19 cellular contexts compared by ENCODE assay signal in the genomic region with DNA sequence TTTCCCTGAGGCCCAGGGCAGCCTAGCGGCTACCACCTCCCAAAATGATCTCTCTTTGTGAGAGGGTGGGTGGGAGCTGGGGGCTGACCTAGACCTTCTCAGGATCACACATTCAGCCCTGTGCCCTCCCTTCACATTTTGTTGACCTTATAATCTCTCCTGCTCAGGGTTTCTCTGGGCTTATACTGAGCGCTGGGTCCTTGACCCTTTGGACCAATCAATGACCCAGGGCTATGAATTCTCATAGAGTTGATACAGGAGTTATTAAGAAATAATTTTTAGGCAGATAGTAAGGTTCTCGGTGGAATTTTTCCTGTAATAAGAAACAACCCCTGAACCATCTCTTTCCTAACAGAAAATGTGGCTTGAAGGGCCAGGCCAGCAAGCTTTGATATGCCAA. TPM values are rescaled to one million over a fixed set of nuclear protein-coding genes. Genes with fewer than 3 reads are reported as not detected.
DNase-seq lines count a peak whose midpoint lies in the region; ATAC-seq, FAIRE-seq and TF ChIP-seq lines count a peak whose summit lies in the region.
"Had no signal": no experiment of that assay in that cellular context is flagged by ENCODE, and none has a peak within 500 bp of the region (broad histone marks: within the 10 kb centered on the region; RNA-seq: fewer than 3 reads in every experiment).

No MANE protein-coding gene starts in this region.

- intact Hi-C loops in HepG2 (cut with micrococcal nuclease; ENCODE audit: unreplicated experiment) (loop anchor here (5.0 kb wide), 1 partner anchor 42 kb away; no protein-coding TSS in a partner anchor), mammary epithelial cell (cut with micrococcal nuclease) (no loop called here)

- BruUV-seq in HepG2 (replicated peaks; lab: Mats Ljungman, UMichigan) (no TSS peak), mammary epithelial cell (replicated peaks; lab: Mats Ljungman, UMichigan) (no TSS peak)

- H2AK5ac ChIP-seq in trophoblast cell (ENCODE audit: low read length), result peak overlapping the region; percentile 40

- H3K36me3 ChIP-seq in HepG2 (replicated peaks in 1 of 2; ENCODE audit: control insufficient read depth in 1 of 2, insufficient read depth in 2 of 2, low read length in 2 of 2) (no peaks in the 10 kb centered on the region), trophoblast cell (ENCODE audit: control insufficient read depth in 1 of 2, insufficient read depth in 2 of 2, low read length in 2 of 2) (peaks cover 2 to 10% of the 10 kb centered on the region in 2 experiments), mammary epithelial cell (ENCODE audit: insufficient read depth, low read length) (no peaks in the 10 kb centered on the region)

- 91% methylated on average over 3 of the region's 3 CpGs for WGBS in A549 (ENCODE audit: missing lambda C conversion rate)
- WGBS in HepG2 (ENCODE audit: low lambda C conversion rate), result 90% methylated on average over 3 of the region's 3 CpGs
- no CpG with 5 or more reads among the region's 3 CpGs for WGBS in trophoblast cell (ENCODE audit: extremely low coverage, insufficient coverage, insufficient read length)
- 100% methylated on average over 3 of the region's 3 CpGs for WGBS in mammary epithelial cell (ENCODE audit: low coverage, missing lambda C conversion rate)

- H3K4me2 ChIP-seq in A549 (no peak overlapping the region), HepG2 (ENCODE audit: low read depth, low read length) (no peak overlapping the region), trophoblast cell (ENCODE audit: low read length) (no peak overlapping the region), mammary epithelial cell (ENCODE audit: insufficient read depth, low read depth, low read length) (no peak overlapping the region)
- H3K4me2 ChIP-seq: GM23338 had no signal

- TF ChIP-seq CTCF in A549 (IDR thresholded peaks at IDR 0.05) (no peak), endothelial cell (IDR thresholded peaks at IDR 0.05; ENCODE audit: unreplicated experiment) (no peak), HepG2 (CRISPR knock-in tag; IDR thresholded peaks at IDR 0.05) (no peak), omental fat pad (IDR thresholded peaks at IDR 0.05) (no peak), mammary epithelial cell (conservative IDR thresholded peaks at IDR 0.05 in 1 of 2, IDR thresholded peaks at IDR 0.05 in 1 of 2; ENCODE audit: extremely low read depth in 1 of 2, insufficient read depth in 1 of 2, low read depth in 1 of 2, low read length in 2 of 2) (no peak)

- H3K4me3 Mint-ChIP-seq in endothelial cell (ENCODE audit: unreplicated experiment), result no peak overlapping the region
- H3K4me3 Mint-ChIP-seq: B cell; CD8-positive, alpha-beta T cell; GM23338; IgD-negative memory B cell had no signal

- DNase-seq in A549 (ENCODE audit: low read depth in 1 of 2, low spot score in 1 of 2), result no peak
- no peak for DNase-seq in endothelial cell (ENCODE audit: low spot score)
- DNase-seq in HepG2 (ENCODE audit: low spot score), result no peak
- no peak for DNase-seq in trophoblast cell
- no peak for DNase-seq in omental fat pad (ENCODE audit: low spot score)
- no peak for DNase-seq in mammary epithelial cell
- DNase-seq: 8988T; Calu3; CD8-positive, alpha-beta T cell; DMS79 treated with DMSO at 0.1 percent for 48 hours; HCEC 1CT had no signal

- no peak overlapping the region for H4K91ac ChIP-seq in trophoblast cell (ENCODE audit: low read depth, low read length)

- H3K4me3 ChIP-seq in A549 (no peak overlapping the region), HepG2 (replicated peaks in 1 of 3; ENCODE audit: insufficient read depth in 1 of 3, low read depth in 2 of 3, low read length in 3 of 3) (no peak overlapping the region), trophoblast cell (ENCODE audit: low read depth, low read length) (no peak overlapping the region), mammary epithelial cell (replicated peaks in 1 of 3; ENCODE audit: insufficient read depth in 1 of 3, low read depth in 2 of 3, low read length in 3 of 3) (no peak overlapping the region)
- H3K4me3 ChIP-seq: BLaER1 treated with 17β-estradiol and CSF1 and Interleukin-3, amounts not matched to agents 10 nM and 100 nM; GM12878; GM23338 had no signal

- TF ChIP-seq EP300 in A549 (IDR thresholded peaks at IDR 0.05), result no peak
- no peak for TF ChIP-seq EP300 in HepG2 (IDR thresholded peaks at IDR 0.05; ENCODE audit: low read depth in 2 of 2, low read length in 2 of 2)
- TF ChIP-seq EP300 in HepG2 (CRISPR knock-in tag; IDR thresholded peaks at IDR 0.05; ENCODE audit: borderline replicate concordance), result no peak

- no peak overlapping the region for H4K12ac ChIP-seq in trophoblast cell (ENCODE audit: low read depth, low read length)

- H3K4me1 Mint-ChIP-seq in endothelial cell (ENCODE audit: unreplicated experiment), result no peaks in the 10 kb centered on the region
- H3K4me1 Mint-ChIP-seq: B cell, GM23338 had no signal

- H3K27ac Mint-ChIP-seq in endothelial cell (ENCODE audit: unreplicated experiment), result peak overlapping the region; percentile 40
- H3K27ac Mint-ChIP-seq: B cell; CD8-positive, alpha-beta T cell; GM23338; IgD-negative memory B cell had no signal

- H3K9me3 Mint-ChIP-seq in endothelial cell (ENCODE audit: unreplicated experiment), result no peaks in the 10 kb centered on the region
- H3K9me3 Mint-ChIP-seq: CD8-positive, alpha-beta T cell had no signal

- H3K79me1 ChIP-seq in trophoblast cell (ENCODE audit: low read length), result peaks cover 9% of the 10 kb centered on the region

- H3K27ac ChIP-seq in A549, result peak overlapping the region; percentile 51 to 73; a peak in 5 of 6 replicates
- no peak overlapping the region for H3K27ac ChIP-seq in HepG2 (ENCODE audit: extremely low read length, insufficient read depth, low read length)
- H3K27ac ChIP-seq in trophoblast cell (ENCODE audit: low read depth, low read length), result no peak overlapping the region
- no peak overlapping the region for H3K27ac ChIP-seq in mammary epithelial cell (ENCODE audit: insufficient read depth, low read depth, low read length)
- H3K27ac ChIP-seq: BLaER1 treated with 17β-estradiol and CSF1 and Interleukin-3, amounts not matched to agents 10 nM and 100 nM; HL-60 had no signal

- TF ChIP-seq POLR2A in A549 (IDR thresholded peaks at IDR 0.05; ENCODE audit: low read length), result no peak
- TF ChIP-seq POLR2A in HepG2 (IDR thresholded peaks at IDR 0.05; ENCODE audit: insufficient read depth in 1 of 2, low read depth in 2 of 2, low read length in 2 of 2), result no peak

- no peaks in the 10 kb centered on the region for H3K27me3 ChIP-seq in HepG2 (ENCODE audit: control insufficient read depth in 1 of 2, insufficient read depth in 2 of 2, low read length in 2 of 2)
- no peaks in the 10 kb centered on the region for H3K27me3 ChIP-seq in trophoblast cell (ENCODE audit: insufficient read depth, low read length)
- peaks cover 1% of the 10 kb centered on the region for H3K27me3 ChIP-seq in mammary epithelial cell (ENCODE audit: insufficient read depth, low read length)
- H3K27me3 ChIP-seq: BLaER1 treated with 17β-estradiol and CSF1 and Interleukin-3, amounts not matched to agents 10 nM and 100 nM had no signal

- no peak overlapping the region for H2AFZ ChIP-seq in HepG2 (ENCODE audit: low read length)
- no peak overlapping the region for H2AFZ ChIP-seq in trophoblast cell (ENCODE audit: insufficient read depth, low read length, poor library complexity)
- H2AFZ ChIP-seq in mammary epithelial cell (ENCODE audit: low read depth, low read length), result no peak overlapping the region
- H2AFZ ChIP-seq: GM23338 had no signal

- peaks cover 15% of the 10 kb centered on the region for H3K36me3 Mint-ChIP-seq in endothelial cell (ENCODE audit: low read depth, unreplicated experiment)
- H3K36me3 Mint-ChIP-seq: CD8-positive, alpha-beta T cell had no signal

- H3K9me3 ChIP-seq in A549, result peaks cover 6% of the 10 kb centered on the region
- no peaks in the 10 kb centered on the region for H3K9me3 ChIP-seq in HepG2 (ENCODE audit: low read length)
- H3K9me3 ChIP-seq in trophoblast cell (ENCODE audit: insufficient read depth, low read depth, low read length), result no peaks in the 10 kb centered on the region
- no peaks in the 10 kb centered on the region for H3K9me3 ChIP-seq in mammary epithelial cell (replicated peaks; ENCODE audit: insufficient read depth, low read length)

- H4K20me1 ChIP-seq in HepG2 (ENCODE audit: insufficient read depth, low read length) (no peaks in the 10 kb centered on the region), mammary epithelial cell (ENCODE audit: insufficient read depth, low read length) (no peaks in the 10 kb centered on the region)
- H4K20me1 ChIP-seq: BLaER1 treated with 17β-estradiol and CSF1 and Interleukin-3, amounts not matched to agents 10 nM and 100 nM had no signal

- no peak overlapping the region for H3K4ac ChIP-seq in trophoblast cell (ENCODE audit: low read depth, low read length)

- dilution Hi-C loops in mammary epithelial cell (cut with HindIII; ENCODE audit: low sequenced_read_pairs), result no loop called here

- peaks cover 3% of the 10 kb centered on the region for H3K27me3 Mint-ChIP-seq in endothelial cell (ENCODE audit: unreplicated experiment)
- H3K27me3 Mint-ChIP-seq: B cell, IgD-negative memory B cell had no signal

- no peak overlapping the region for H2BK120ac ChIP-seq in trophoblast cell (ENCODE audit: insufficient read depth, low read length, poor library complexity)

- ATAC-seq in A549, result no peak
- no peak for ATAC-seq in HepG2
- no peak for ATAC-seq in GM19467 (IDR thresholded peaks at IDR 0.05; ENCODE audit: unreplicated experiment)
- no peak for ATAC-seq in omental fat pad (ENCODE audit: low FRiP score)
- ATAC-seq: CD8-positive, alpha-beta T cell; GM12878; GM23338 had no signal

- peak overlapping the region; percentile 34 for H2BK12ac ChIP-seq in trophoblast cell (ENCODE audit: low read length)

- H4K8ac ChIP-seq in trophoblast cell (ENCODE audit: low read depth, low read length), result no peak overlapping the region

- no peak overlapping the region for H2BK5ac ChIP-seq in trophoblast cell (ENCODE audit: low read depth, low read length, poor library complexity)

- no peak for TF ChIP-seq RAD21 in A549 (conservative IDR thresholded peaks at IDR 0.05 in 1 of 2, IDR thresholded peaks at IDR 0.05 in 1 of 2)
- TF ChIP-seq RAD21 in HepG2 (CRISPR knock-in tag; IDR thresholded peaks at IDR 0.05), result no peak

- CTCF ChIA-PET in A549 (lab: Yijun Ruan, JAX), result interaction anchor here (1.0 to 3.1 kb wide), 4 partner anchors 20 to 46 kb away, joined by 3 to 12 read pairs (median 4); no protein-coding TSS in a partner anchor
- CTCF ChIA-PET in HepG2 (lab: Yijun Ruan, JAX; ENCODE audit: low intra/inter-chr PET ratio, low total read pairs), result no interaction called here
- CTCF ChIA-PET in mammary epithelial cell (lab: Charles Lee; ENCODE audit: low non-redundant PET), result no interaction called here

- no peak overlapping the region for H3K23ac ChIP-seq in trophoblast cell (ENCODE audit: low read length)

- no peak overlapping the region for H3K18ac ChIP-seq in trophoblast cell (ENCODE audit: low read length)

- FAIRE-seq in A549 (lab: Jason Lieb, UNC) (no peak), HepG2 (lab: Jason Lieb, UNC) (no peak)
- FAIRE-seq: GM12878, H54 had no signal

- in situ Hi-C loops in HepG2 (cut with HindIII; ENCODE audit: extremely low pct_ligation_motif_present, low pct_unique_long_range_greater_than_20kb) (no loop called here), mammary epithelial cell (cut with MboI; ENCODE audit: low sequenced_read_pairs in 2 of 2) (no loop called here)

- peaks cover 57% of the 10 kb centered on the region for H3K4me1 ChIP-seq in A549
- H3K4me1 ChIP-seq in HepG2 (ENCODE audit: insufficient read depth, low read length), result peaks cover 81% of the 10 kb centered on the region
- H3K4me1 ChIP-seq in trophoblast cell (ENCODE audit: control insufficient read depth in 1 of 2, insufficient read depth in 2 of 2, low read length in 2 of 2), result peaks cover 11 to 21% of the 10 kb centered on the region in 2 experiments
- no peaks in the 10 kb centered on the region for H3K4me1 ChIP-seq in mammary epithelial cell (ENCODE audit: insufficient read depth, low read length)

- H3K9ac ChIP-seq in HepG2 (ENCODE audit: insufficient read depth, low read depth, low read length) (no peak overlapping the region), trophoblast cell (ENCODE audit: low read length) (no peak overlapping the region), mammary epithelial cell (ENCODE audit: insufficient read depth, low read length) (no peak overlapping the region)
- H3K9ac ChIP-seq: BLaER1 treated with 17β-estradiol and CSF1 and Interleukin-3, amounts not matched to agents 10 nM and 100 nM had no signal

- POLR2A ChIA-PET in A549 (lab: Yijun Ruan, JAX), result no interaction called here
- POLR2A ChIA-PET in HepG2 (lab: Yijun Ruan, JAX), result interaction anchor here (1.3 to 2.1 kb wide), 2 partner anchors 22 to 43 kb away, joined by 3 to 12 read pairs; a partner anchor contains a TSS

- H3K14ac ChIP-seq in trophoblast cell (ENCODE audit: low read length), result no peak overlapping the region

- H3K79me2 ChIP-seq in HepG2 (ENCODE audit: insufficient read depth, low read length), result no peaks in the 10 kb centered on the region
- H3K79me2 ChIP-seq in trophoblast cell (ENCODE audit: control insufficient read depth, insufficient read depth, low read length, poor library complexity), result no peaks in the 10 kb centered on the region
- H3K79me2 ChIP-seq in mammary epithelial cell (ENCODE audit: insufficient read depth, low read length), result no peaks in the 10 kb centered on the region

RNA-seq across cellular contexts. Expression of a gene that starts 22.0 kb away (rescaled TPM):
- polyA plus RNA-seq in A549 (2011; rRNA removed) (329 and 381 TPM in 2 replicates), A549 (2017; fragmentation: RNase III; extraction: RNeasy Plus Mini Kit Qiagen cat#74134 plus additional on column Dnase treatment) (96.4 to 113 TPM (median 106 TPM) in 3 replicates), HepG2 (2011; rRNA removed) (499 and 615 TPM in 2 replicates), mammary epithelial cell (8.4 TPM)
- polyA plus RNA-seq in A549 (2012; cell fraction: cytosol; rRNA removed), result 165 and 222 TPM in 2 replicates
- 49.6 and 81.8 TPM in 2 replicates for polyA plus RNA-seq in A549 (2012; cell fraction: nucleus; rRNA removed)
- polyA minus RNA-seq in A549 (2011; rRNA and poly(A)+ RNA removed), result 97.8 and 196 TPM in 2 replicates
- total RNA-seq in endothelial cell (ENCODE audit: unreplicated experiment) (27.5 TPM), HepG2 (2016; rRNA removed; fragmentation: Illumina TruSeq; extraction: Trizol) (63.8 and 71.9 TPM in 2 replicates), omental fat pad (100 to 1,000 TPM in 2 of 4 donors, 10 to 100 TPM in 2; 67.2 to 173 (median 111) TPM), mammary epithelial cell (1 to 10 TPM; 3.5 to 8.3 TPM)
- total RNA-seq in HepG2 (2016; cell fraction: cytosol; rRNA removed; fragmentation: Illumina TruSeq; extraction: Trizol; ENCODE audit: low read depth), result 27.6 and 30.6 TPM in 2 replicates
- total RNA-seq in HepG2 (2016; cell fraction: insoluble cytoplasmic fraction; rRNA removed; fragmentation: Illumina TruSeq; extraction: Trizol), result 64.8 and 79.1 TPM in 2 replicates
- 27.3 and 28.0 TPM in 2 replicates for total RNA-seq in HepG2 (2016; cell fraction: membrane; rRNA removed; fragmentation: Illumina TruSeq; extraction: Trizol)
- total RNA-seq in HepG2 (2016; cell fraction: nucleus; rRNA removed; fragmentation: Illumina TruSeq; extraction: Trizol), result 27.2 and 28.1 TPM in 2 replicates
- 393 and 503 TPM in 2 replicates for polyA plus RNA-seq in HepG2 (2011; cell fraction: cytosol; rRNA removed)
- 87.8 and 90.3 TPM in 2 replicates for polyA plus RNA-seq in HepG2 (2011; cell fraction: nucleus; rRNA removed)
- 244 and 269 TPM in 2 replicates for polyA plus RNA-seq in HepG2 (2012)
- 25.5 and 30.2 TPM in 2 replicates for polyA plus RNA-seq in HepG2 (2016; cell fraction: cytosol; fragmentation: Illumina TruSeq; extraction: Trizol; ENCODE audit: low read depth)
- polyA plus RNA-seq in HepG2 (2016; cell fraction: insoluble cytoplasmic fraction; fragmentation: Illumina TruSeq; extraction: Trizol; ENCODE audit: low read depth), result 107 and 117 TPM in 2 replicates
- 23.9 and 28.1 TPM in 2 replicates for polyA plus RNA-seq in HepG2 (2016; cell fraction: membrane; fragmentation: Illumina TruSeq; extraction: Trizol; ENCODE audit: low read depth)
- polyA plus RNA-seq in HepG2 (2016; cell fraction: nucleus; fragmentation: Illumina TruSeq; extraction: Trizol; ENCODE audit: insufficient read depth, low read depth), result 59.6 and 62.5 TPM in 2 replicates
- 44.3 and 186 TPM in 2 replicates for polyA minus RNA-seq in HepG2 (2011; rRNA and poly(A)+ RNA removed; ENCODE audit: low replicate concordance)
- polyA minus RNA-seq in HepG2 (2011; cell fraction: cytosol; rRNA and poly(A)+ RNA removed), result 49.7 and 65.5 TPM in 2 replicates
- 62.3 and 93.9 TPM in 2 replicates for polyA minus RNA-seq in HepG2 (2011; cell fraction: nucleus; rRNA and poly(A)+ RNA removed)
- 63.7 and 67.6 TPM in 2 replicates for polyA plus RNA-seq in trophoblast cell (2013)
- polyA minus RNA-seq in mammary epithelial cell, result not detected

Comparison
In these comparisons a context has a peak if more than half of its experiments do, and no peak if none do; other contexts are left out.
1. H3K27ac ChIP-seq: peak in A549 (2 of 2); none in HepG2 (single experiment), trophoblast cell (single experiment) and mammary epithelial cell (single experiment).